Comparison of ENCODE assay signal across 21 cellular contexts in genomic region chr1:65991694-65992093, GRCh38.
"Had no signal": no experiment of that assay in that cellular context is flagged by ENCODE, and none has a peak within 500 bp of the region (broad histone marks: within the 10 kb centered on the region; RNA-seq: fewer than 3 reads in every experiment).

No MANE protein-coding gene starts in this region.

- H3K4me3 Mint-ChIP-seq: activated B cell treated with CpG ODN at 0.5 μM for 24 hours; activated CD4-positive, alpha-beta T cell treated with anti-CD3 and anti-CD28 coated beads, Interleukin-2, amount 10 ng/mL, durations not matched to agents 24 days and 14 days; activated CD8-positive, alpha-beta T cell treated with anti-CD3 and anti-CD28 coated beads, Interleukin-2, amount 10 ng/mL, durations not matched to agents 7 days and 5 days; natural killer cell; T-helper 2 cell treated with Interferon-gamma antibody and Interleukin-4, amounts not matched to agents 5 μg/mL and 100 μg/mL, for 36 hours had no signal

- H3K4me1 ChIP-seq: gastrocnemius medialis, heart right ventricle, left lung, thyroid gland, uterus had no signal

- H3K36me3 Mint-ChIP-seq: activated naive CD4-positive, alpha-beta T cell treated with anti-CD3 and anti-CD28 coated beads, Interleukin-2, amount 50 U/mL, for 72 hours; natural killer cell had no signal

- H3K27ac Mint-ChIP-seq: activated B cell treated with CpG ODN at 0.5 μM for 24 hours; activated CD4-positive, alpha-beta T cell treated with anti-CD3 and anti-CD28 coated beads, Interleukin-2, amount 10 ng/mL, durations not matched to agents 24 days and 14 days; activated CD8-positive, alpha-beta T cell treated with anti-CD3 and anti-CD28 coated beads, Interleukin-2, amount 10 ng/mL, durations not matched to agents 7 days and 5 days; natural killer cell; T-helper 2 cell treated with Interferon-gamma antibody and Interleukin-4, amounts not matched to agents 5 μg/mL and 100 μg/mL, for 36 hours had no signal

- H3K4me3 ChIP-seq: gastrocnemius medialis, heart right ventricle, left lung, stomach, thyroid gland, uterus had no signal

- H3K4me1 Mint-ChIP-seq: activated B cell treated with CpG ODN at 0.5 μM for 24 hours; activated CD4-positive, alpha-beta T cell treated with anti-CD3 and anti-CD28 coated beads, Interleukin-2, amount 10 ng/mL, durations not matched to agents 24 days and 14 days; natural killer cell had no signal

- H3K27ac ChIP-seq: epithelial cell of prostate, gastrocnemius medialis, heart right ventricle, left lung, stomach, thyroid gland, uterus had no signal

- H3K9me3 ChIP-seq: gastrocnemius medialis, heart right ventricle, left lung, stomach, thyroid gland, uterus had no signal

- H3K9me3 Mint-ChIP-seq: activated B cell treated with CpG ODN at 0.5 μM for 24 hours; activated CD4-positive, alpha-beta T cell treated with anti-CD3 and anti-CD28 coated beads, Interleukin-2, amount 10 ng/mL, durations not matched to agents 24 days and 14 days; activated naive CD4-positive, alpha-beta T cell treated with anti-CD3 and anti-CD28 coated beads, Interleukin-2, amount 50 U/mL, for 72 hours; natural killer cell; T-helper 2 cell treated with Interferon-gamma antibody and Interleukin-4, amounts not matched to agents 5 μg/mL and 100 μg/mL, for 36 hours had no signal

- DNase-seq: activated B cell treated with CpG ODN at 0.5 μM for 24 hours; activated CD4-positive, alpha-beta T cell treated with anti-CD3 and anti-CD28 coated beads, Interleukin-2, amount 10 ng/mL, durations not matched to agents 24 days and 14 days; activated CD8-positive, alpha-beta memory T cell treated with anti-CD3 and anti-CD28 coated beads, Interleukin-2, amount 50 U/mL, for 4 hours; activated CD8-positive, alpha-beta T cell treated with anti-CD3 and anti-CD28 coated beads, Interleukin-2, amount 10 ng/mL, durations not matched to agents 7 days and 5 days; activated effector memory CD4-positive, alpha-beta T cell treated with anti-CD3 and anti-CD28 coated beads, Interleukin-2, amount 50 U/mL, for 16 hours; activated T-cell treated with anti-CD3 and anti-CD28 coated beads, Interleukin-2, amount 50 U/mL, for 48 hours; amniotic stem cell; dermis blood vessel endothelial cell; gastrocnemius medialis; heart right ventricle; left lung; mammary epithelial cell; natural killer cell; stomach; thyroid gland; uterus had no signal

- H3K27me3 ChIP-seq: gastrocnemius medialis, left lung, stomach, thyroid gland had no signal

- H3K36me3 ChIP-seq: gastrocnemius medialis, heart right ventricle, left lung, stomach, thyroid gland, uterus had no signal

- FAIRE-seq: islet of Langerhans had no signal

- ATAC-seq: activated CD8-positive, alpha-beta T cell treated with anti-CD3 and anti-CD28 coated beads, Interleukin-2, amount 10 ng/mL, durations not matched to agents 7 days and 5 days; activated naive CD4-positive, alpha-beta T cell treated with anti-CD3 and anti-CD28 coated beads, Interleukin-2, amount 50 U/mL, for 72 hours; gastrocnemius medialis; heart right ventricle; left lung; natural killer cell; sciatic nerve had no signal
